Comparison of ENCODE assay signal across 18 cellular contexts in the genomic region with DNA sequence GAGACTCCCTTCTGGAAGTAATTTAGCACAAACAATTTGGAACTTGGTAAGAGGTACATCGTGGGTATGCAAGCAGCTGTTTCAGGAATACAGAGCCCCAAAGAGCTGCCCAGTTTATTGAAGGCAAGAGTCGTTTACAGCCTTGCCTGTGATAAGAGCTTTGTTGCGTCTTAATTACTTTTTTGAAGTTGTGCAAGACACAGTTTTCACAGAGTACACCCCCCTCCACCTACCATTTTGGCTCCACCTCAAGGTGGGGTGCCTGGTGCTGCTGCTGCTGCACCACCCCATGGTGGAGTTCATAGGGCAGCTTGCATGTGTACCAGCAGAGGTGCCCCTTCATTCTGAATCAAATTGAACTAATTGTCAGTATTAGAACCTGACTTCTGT.
DNase-seq lines count a peak whose midpoint lies in the region; ATAC-seq, FAIRE-seq and TF ChIP-seq lines count a peak whose summit lies in the region.
"Had no signal": no experiment of that assay in that cellular context is flagged by ENCODE, and none has a peak within 500 bp of the region (broad histone marks: within the 10 kb centered on the region; RNA-seq: fewer than 3 reads in every experiment).

No MANE protein-coding gene starts in this region.

- no peaks in the 10 kb centered on the region for H3K23me2 ChIP-seq in H1 (ENCODE audit: low read depth, low read length)

- H3K27ac ChIP-seq in H1 (ENCODE audit: low read depth, low read length), result no peak overlapping the region
- H3K27ac ChIP-seq in smooth muscle cell (ENCODE audit: low read depth), result peak overlapping the region; percentile 55
- H3K27ac ChIP-seq: 22Rv1, BLaER1 had no signal

- POLR2A ChIA-PET in Caco-2 (lab: Charles Lee), result no interaction called here
- POLR2A ChIA-PET in H1 (lab: Charles Lee; ENCODE audit: partially characterized antibody), result no interaction called here

- no peaks in the 10 kb centered on the region for H3F3A ChIP-seq in smooth muscle cell (ENCODE audit: low read depth)

- H3K4me2 ChIP-seq in H1 (ENCODE audit: insufficient read depth in 1 of 2, low read depth in 2 of 2, low read length in 2 of 2) (no peak overlapping the region), smooth muscle cell (no peak overlapping the region)
- H3K4me2 ChIP-seq: BLaER1, GM23338 had no signal

- peaks cover 21% of the 10 kb centered on the region for H3K4me1 Mint-ChIP-seq in Caco-2 (ENCODE audit: low read depth, unreplicated experiment)

- H2BK5ac ChIP-seq in H1 (ENCODE audit: low read depth, low read length), result no peak overlapping the region

- CTCF ChIA-PET in Caco-2 (lab: Charles Lee) (no interaction called here), H1 (lab: Charles Lee; ENCODE audit: partially characterized antibody) (interaction anchor here (0.6 to 2.1 kb wide), 6 partner anchors 16 to 411 kb away, joined by 3 to 7 read pairs (median 4); no protein-coding TSS in a partner anchor)

- H4K5ac ChIP-seq in H1 (ENCODE audit: insufficient read length, low read depth, low read length), result no peak overlapping the region

- no peaks in the 10 kb centered on the region for H3K27me3 Mint-ChIP-seq in Caco-2 (ENCODE audit: insufficient read depth, unreplicated experiment)

- H3K4me3 ChIP-seq in Caco-2 (ENCODE audit: low read depth, low read length) (no peak overlapping the region), H1 (ENCODE audit: extremely low read depth in 1 of 4, insufficient read depth in 2 of 4, low read depth in 3 of 4, low read length in 4 of 4) (no peak overlapping the region), smooth muscle cell (no peak overlapping the region)
- H3K4me3 ChIP-seq: BLaER1, GM23338 had no signal

- H3K9me3 ChIP-seq in Caco-2 (no peaks in the 10 kb centered on the region), H1 (ENCODE audit: insufficient read depth in 2 of 2, low read depth in 1 of 2, low read length in 1 of 2) (no peaks in the 10 kb centered on the region), smooth muscle cell (replicated peaks; ENCODE audit: low read depth) (no peaks in the 10 kb centered on the region)
- H3K9me3 ChIP-seq: BLaER1 had no signal

- no peaks in the 10 kb centered on the region for H3K79me1 ChIP-seq in H1 (ENCODE audit: low read depth, low read length)

- intact Hi-C loops in Caco-2 (cut with micrococcal nuclease; ENCODE audit: unreplicated experiment) (loop anchor here (10.0 kb wide), 1 partner anchor 81 kb away; no protein-coding TSS in a partner anchor), left colon (cut with DNase I, micrococcal nuclease) (no loop called here)

- TF ChIP-seq RAD21 in H1 (IDR thresholded peaks at IDR 0.05 in 1 of 2, conservative IDR thresholded peaks at IDR 0.05 in 1 of 2; ENCODE audit: low read depth in 2 of 2, low read length in 2 of 2), result no peak

- ATAC-seq in left colon, result peak; percentile 72
- ATAC-seq in GM21423 (IDR thresholded peaks at IDR 0.05; ENCODE audit: unreplicated experiment), result no peak
- no peak for ATAC-seq in HG02884 (IDR thresholded peaks at IDR 0.05; ENCODE audit: unreplicated experiment)
- ATAC-seq: GM23338, HepG2 had no signal

- H4K20me1 ChIP-seq in H1 (replicated peaks in 1 of 2; ENCODE audit: control insufficient read depth in 1 of 2, insufficient read depth in 2 of 2, low read length in 2 of 2), result peaks cover 0 to 1% of the 10 kb centered on the region in 2 experiments
- peaks cover 98% of the 10 kb centered on the region for H4K20me1 ChIP-seq in smooth muscle cell (ENCODE audit: low read depth)

- FAIRE-seq in H1 (lab: Jason Lieb, UNC), result no peak
- FAIRE-seq: GM18507, HepG2 had no signal

- no peak overlapping the region for H2AK5ac ChIP-seq in H1 (ENCODE audit: low read depth, low read length)

- no peak overlapping the region for H4K91ac ChIP-seq in H1 (replicated peaks; ENCODE audit: insufficient read length, low read length)

- TF ChIP-seq CTCF in Caco-2 (IDR thresholded peaks at IDR 0.05; ENCODE audit: insufficient read depth in 1 of 2, low read depth in 1 of 2, low read length in 1 of 2, severe bottlenecking in 1 of 2, unreplicated experiment in 1 of 2) (no peak), H1 (IDR thresholded peaks at IDR 0.05; ENCODE audit: control extremely low read depth in 1 of 3, insufficient read depth in 1 of 3, low read depth in 1 of 3, low read length in 3 of 3) (no peak), smooth muscle cell (IDR thresholded peaks at IDR 0.05; ENCODE audit: borderline replicate concordance, insufficient read depth, poor library complexity, severe bottlenecking) (no peak)

- TF ChIP-seq POLR2A in H1 (IDR thresholded peaks at IDR 0.05; ENCODE audit: control extremely low read depth in 1 of 2, low read depth in 2 of 2, low read length in 2 of 2), result no peak

- no peak overlapping the region for H2AFZ ChIP-seq in H1 (ENCODE audit: low read length)
- no peak overlapping the region for H2AFZ ChIP-seq in smooth muscle cell (ENCODE audit: low read depth)
- H2AFZ ChIP-seq: GM23338 had no signal

- no peak overlapping the region for H3K23ac ChIP-seq in H1 (ENCODE audit: insufficient read length)

- TF ChIP-seq EP300 in H1 (IDR thresholded peaks at IDR 0.05; ENCODE audit: borderline replicate concordance in 1 of 2, low read depth in 2 of 2, low read length in 2 of 2), result no peak

- no peaks in the 10 kb centered on the region for H3K79me2 ChIP-seq in H1 (ENCODE audit: control insufficient read depth in 1 of 2, insufficient read depth in 2 of 2, low read length in 2 of 2)
- H3K79me2 ChIP-seq in smooth muscle cell (ENCODE audit: low read depth), result peaks cover 18% of the 10 kb centered on the region

- peak overlapping the region; percentile 2 for H3K27ac Mint-ChIP-seq in Caco-2 (ENCODE audit: unreplicated experiment)

- H3K4ac ChIP-seq in H1 (replicated peaks; ENCODE audit: insufficient read length, low read depth, low read length), result no peak overlapping the region

- DNase-seq in Caco-2, result no peak
- DNase-seq in H1 (ENCODE audit: low read depth in 1 of 2, low spot score in 2 of 2), result no peak
- DNase-seq in left colon, result no peak
- no peak for DNase-seq in smooth muscle cell (lab: John Stamatoyannopoulos, UW; ENCODE audit: unreplicated experiment)
- DNase-seq in glomerular visceral epithelial cell (ENCODE audit: extremely low spot score), result no peak
- no peak for DNase-seq in foreskin melanocyte
- DNase-seq: AML-193; CD8-positive, alpha-beta memory T cell; DMS53; GF-D8; H9 had no signal

- H3K4me3 Mint-ChIP-seq in Caco-2 (ENCODE audit: unreplicated experiment), result no peak overlapping the region
- H3K4me3 Mint-ChIP-seq: CD8-positive, alpha-beta memory T cell; GM23338; H9 had no signal

- H2BK15ac ChIP-seq in H1 (ENCODE audit: low read length), result no peak overlapping the region

- no peak overlapping the region for H2BK12ac ChIP-seq in H1 (ENCODE audit: low read depth, low read length)

- H3K36me3 ChIP-seq in Caco-2 (ENCODE audit: control insufficient read depth, insufficient read depth, low read length) (peaks cover 1% of the 10 kb centered on the region; the same call in 1 of the 2 replicates), H1 (ENCODE audit: control insufficient read depth in 2 of 4, insufficient read depth in 4 of 4, low read length in 3 of 4) (no peaks in the 10 kb centered on the region), smooth muscle cell (ENCODE audit: low read depth) (no peaks in the 10 kb centered on the region)

- peaks cover 26% of the 10 kb centered on the region for H3K36me3 Mint-ChIP-seq in Caco-2 (ENCODE audit: insufficient read depth, unreplicated experiment)

- 0 out of 2 replicates have a peak overlapping the region, but pooled peaks have one; percentile 27 for H2BK20ac ChIP-seq in H1 (ENCODE audit: low read length)

- no TSS peak for BruUV-seq in Caco-2 (replicated peaks; lab: Mats Ljungman, UMichigan)

- no peak overlapping the region for H3K14ac ChIP-seq in H1 (ENCODE audit: insufficient read length)

- H3K4me1 ChIP-seq in Caco-2 (peaks cover 21% of the 10 kb centered on the region), H1 (replicated peaks in 1 of 4; ENCODE audit: control insufficient read depth in 3 of 4, insufficient read depth in 4 of 4, low read length in 3 of 4) (peaks cover 0 to 4% (median 3%) of the 10 kb centered on the region in 4 experiments; a peak in 3 of 7 replicates), smooth muscle cell (ENCODE audit: low read depth) (peaks cover 6% of the 10 kb centered on the region)
- H3K4me1 ChIP-seq: BLaER1 had no signal

- H3K27me3 ChIP-seq in Caco-2 (replicated peaks; ENCODE audit: control insufficient read depth, insufficient read depth, low read length) (no peaks in the 10 kb centered on the region), H1 (replicated peaks in 1 of 4; ENCODE audit: control insufficient read depth in 3 of 4, extremely low read depth in 1 of 4, insufficient read depth in 3 of 4, low read length in 3 of 4) (no peaks in the 10 kb centered on the region), smooth muscle cell (ENCODE audit: low read depth) (no peaks in the 10 kb centered on the region)
- H3K27me3 ChIP-seq: BLaER1 had no signal

- H4K8ac ChIP-seq in H1 (ENCODE audit: extremely low read depth, insufficient read depth, low read length), result no peak overlapping the region

- H3K9ac ChIP-seq in H1 (replicated peaks in 1 of 4; ENCODE audit: extremely low read depth in 1 of 4, low read depth in 3 of 4, low read length in 3 of 4) (no peak overlapping the region), smooth muscle cell (ENCODE audit: low read depth) (no peak overlapping the region)
- H3K9ac ChIP-seq: BLaER1 had no signal

- H2BK120ac ChIP-seq in H1 (replicated peaks; ENCODE audit: low read depth, low read length), result no peak overlapping the region

- WGBS in H1 (ENCODE audit: extremely low coverage in 1 of 2, insufficient coverage in 1 of 2, insufficient read length in 1 of 2, insufficient replicate concordance in 2 of 2, low coverage in 1 of 2, low lambda C conversion rate in 2 of 2, missing lambda C conversion rate in 1 of 2), 2 experiments, result 91% methylated on average over 3 of the region's 3 CpGs; no CpG with 5 or more reads in 1 of the 2 experiments
- 76% methylated on average over 3 of the region's 3 CpGs for WGBS in smooth muscle cell (ENCODE audit: low lambda C conversion rate)

- no peak overlapping the region; the same call in 1 of the 2 replicates for H3K18ac ChIP-seq in H1 (ENCODE audit: extremely low read depth, low read length)

- H3K56ac ChIP-seq in H1 (replicated peaks; ENCODE audit: insufficient read length, low read depth, low read length), result no peak overlapping the region

- H3K9me3 Mint-ChIP-seq in Caco-2 (ENCODE audit: unreplicated experiment), result no peaks in the 10 kb centered on the region
- H3K9me3 Mint-ChIP-seq: CD8-positive, alpha-beta memory T cell; GM23338; H9 had no signal

TF ChIP-seq in H1, 55 proteins besides CTCF, POLR2A, EP300 and RAD21 (continues in another document):
- TF ChIP-seq JUND (IDR thresholded peaks at IDR 0.05; ENCODE audit: low read length) (no peak), EGR1 (IDR thresholded peaks at IDR 0.05; ENCODE audit: borderline replicate concordance, low read depth, low read length) (no peak), TBP (IDR thresholded peaks at IDR 0.05; ENCODE audit: low read depth, low read length) (no peak), RBBP5 (IDR thresholded peaks at IDR 0.05; ENCODE audit: borderline replicate concordance, low read depth, low read length) (no peak), TCF12 (IDR thresholded peaks at IDR 0.05; ENCODE audit: low read depth, low read length) (no peak), CBX5 (IDR thresholded peaks at IDR 0.05; ENCODE audit: low read depth, low read length) (no peak), MAFK (IDR thresholded peaks at IDR 0.05; ENCODE audit: low read depth, low read length) (no peak)
